31 cellular contexts compared by ENCODE assay signal in genomic region chr1:174753131-174753530, GRCh38.
"Had no signal": no experiment of that assay in that cellular context is flagged by ENCODE, and none has a peak within 500 bp of the region (broad histone marks: within the 10 kb centered on the region; RNA-seq: fewer than 3 reads in every experiment).

No MANE protein-coding gene starts in this region.

- H3K9me3 ChIP-seq: ascending aorta, breast epithelium, colonic mucosa had no signal

- H3K27ac ChIP-seq: adrenal gland, ascending aorta, breast epithelium, cardiac muscle cell, colonic mucosa, epithelial cell of prostate had no signal

- ATAC-seq: activated CD4-positive, alpha-beta T cell treated with anti-CD3 and anti-CD28 coated beads for 36 hours; activated CD8-positive, alpha-beta memory T cell treated with anti-CD3 and anti-CD28 coated beads, Interleukin-2, amount 10 ng/mL, durations not matched to agents 7 days and 5 days; activated CD8-positive, alpha-beta T cell treated with anti-CD3 and anti-CD28 coated beads, Interleukin-2, amount 10 ng/mL, durations not matched to agents 7 days and 5 days; activated naive CD8-positive, alpha-beta T cell treated with anti-CD3 and anti-CD28 coated beads, Interleukin-2, amount 50 U/mL, for 24 hours; esophagus mucosa; T-helper 17 cell had no signal

- H3K4me1 ChIP-seq: adrenal gland, ascending aorta, breast epithelium, colonic mucosa had no signal

- DNase-seq: activated CD4-positive, alpha-beta memory T cell treated with anti-CD3 and anti-CD28 coated beads for 36 hours; activated CD4-positive, alpha-beta T cell treated with anti-CD3 and anti-CD28 coated beads for 36 hours; activated CD4-positive, alpha-beta T cell treated with anti-CD3 and anti-CD28 coated beads, Interleukin-2, amount 10 ng/mL, durations not matched to agents 24 days and 14 days; activated CD4-positive, CD25-positive, alpha-beta regulatory T cell; activated CD4-positive, CD25-positive, alpha-beta regulatory T cell treated with anti-CD3 and anti-CD28 coated beads, Interleukin-2, amount 50 U/mL, for 72 hours; activated CD8-positive, alpha-beta memory T cell treated with anti-CD3 and anti-CD28 coated beads, Interleukin-2, amount 10 ng/mL, durations not matched to agents 7 days and 5 days; activated CD8-positive, alpha-beta memory T cell treated with anti-CD3 and anti-CD28 coated beads, Interleukin-2, amount 50 U/mL, for 4 hours; activated CD8-positive, alpha-beta T cell treated with anti-CD3 and anti-CD28 coated beads, Interleukin-2, amount 10 ng/mL, durations not matched to agents 7 days and 5 days; activated effector memory CD4-positive, alpha-beta T cell treated with anti-CD3 and anti-CD28 coated beads, Interleukin-2, amount 50 U/mL, for 16 hours; activated naive CD4-positive, alpha-beta T cell treated with anti-CD3 and anti-CD28 coated beads for 36 hours; activated naive CD8-positive, alpha-beta T cell treated with anti-CD3 and anti-CD28 coated beads for 36 hours; activated naive CD8-positive, alpha-beta T cell treated with anti-CD3 and anti-CD28 coated beads, Interleukin-2, amount 50 U/mL, for 24 hours; activated T-cell treated with anti-CD3 and anti-CD28 coated beads, Interleukin-2, amount 50 U/mL, for 1 hour; activated T-cell treated with anti-CD3 and anti-CD28 coated beads, Interleukin-2, amount 50 U/mL, for 48 hours; adrenal gland; central memory CD4-positive, alpha-beta T cell; cerebellar nuclear complex; colonic mucosa; effector CD8-positive, alpha-beta T cell; foreskin fibroblast; head of caudate nucleus; T-helper 17 cell; T1000 had no signal

- FAIRE-seq: endometrium, endothelial cell of umbilical vein, frontal cortex had no signal

- H3K27me3 ChIP-seq: adrenal gland, ascending aorta, breast epithelium, cardiac muscle cell, colonic mucosa had no signal

- H3K36me3 ChIP-seq: adrenal gland, ascending aorta, breast epithelium, cardiac muscle cell, colonic mucosa had no signal

- H3K4me3 ChIP-seq: adrenal gland, ascending aorta, breast epithelium, cardiac muscle cell, colonic mucosa had no signal
